15 cellular contexts compared by ENCODE assay signal in the genomic region with DNA sequence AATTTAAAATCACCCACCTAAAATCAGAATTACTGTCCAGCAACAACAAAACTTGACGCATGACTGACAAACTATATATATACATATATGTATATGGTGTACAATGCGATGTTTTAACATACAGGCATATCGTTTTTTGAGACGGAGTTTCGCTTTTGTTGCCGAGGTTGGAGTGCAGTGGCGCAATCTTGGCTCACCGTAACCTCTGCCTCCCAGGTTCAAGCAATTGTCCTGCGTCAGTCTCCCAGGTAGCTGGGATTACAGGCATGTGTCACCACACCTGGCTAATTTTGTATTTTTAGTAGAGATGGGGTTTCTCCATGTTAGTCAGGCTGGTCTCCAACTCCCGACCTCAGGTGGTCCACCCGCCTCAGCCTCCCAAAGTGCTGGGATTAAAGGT. TPM values are rescaled to one million over a fixed set of nuclear protein-coding genes. Genes with fewer than 3 reads are reported as not detected.
"Had no signal": no experiment of that assay in that cellular context is flagged by ENCODE, and none has a peak within 500 bp of the region (broad histone marks: within the 10 kb centered on the region; RNA-seq: fewer than 3 reads in every experiment).

No MANE protein-coding gene starts in this region.

RNA-seq across cellular contexts. Expression of a gene that starts 16.1 kb away (rescaled TPM):
- total RNA-seq: activated B cell treated with CpG ODN at 0.5 μM for 24 hours; activated CD4-positive, alpha-beta memory T cell treated with anti-CD3 and anti-CD28 coated beads for 36 hours; activated CD4-positive, alpha-beta memory T cell treated with anti-CD3 and anti-CD28 coated beads, Interleukin-2, amount 10 ng/mL, durations not matched to agents 7 days and 5 days; activated CD4-positive, alpha-beta T cell treated with anti-CD3 and anti-CD28 coated beads for 36 hours; activated CD4-positive, alpha-beta T cell treated with anti-CD3 and anti-CD28 coated beads, Interleukin-2, amount 10 ng/mL, durations not matched to agents 24 days and 14 days; activated CD4-positive, alpha-beta T cell treated with anti-CD3 and anti-CD28 coated beads, Interleukin-2, amount 10 ng/mL, durations not matched to agents 7 days and 5 days; activated CD8-positive, alpha-beta memory T cell treated with anti-CD3 and anti-CD28 coated beads for 36 hours; activated CD8-positive, alpha-beta memory T cell treated with anti-CD3 and anti-CD28 coated beads, Interleukin-2, amount 10 ng/mL, durations not matched to agents 7 days and 5 days; activated CD8-positive, alpha-beta T cell treated with anti-CD3 and anti-CD28 coated beads for 36 hours; activated CD8-positive, alpha-beta T cell treated with anti-CD3 and anti-CD28 coated beads, Interleukin-2, amount 10 ng/mL, durations not matched to agents 7 days and 5 days; T-cell; T-helper 1 cell treated with Interleukin-12 subunit alpha and Interleukin-12 subunit beta and Interleukin-4 antibody, amounts not matched to agents 30 ng/mL and 1 ng/mL, for 36 hours; T-helper 17 cell; T-helper 2 cell treated with Interferon-gamma antibody and Interleukin-4, amounts not matched to agents 100 ng/mL and 5 ng/mL, for 36 hours; WTC11 had no signal
